19 cellular contexts compared by ENCODE assay signal in genomic region chr6:5112065-5112799, GRCh38. TPM values are rescaled to one million over a fixed set of nuclear protein-coding genes. Genes with fewer than 3 reads are reported as not detected.
DNase-seq lines count a peak whose midpoint lies in the region; ATAC-seq and TF ChIP-seq lines count a peak whose summit lies in the region.
"Had no signal": no experiment of that assay in that cellular context is flagged by ENCODE, and none has a peak within 500 bp of the region (broad histone marks: within the 10 kb centered on the region; RNA-seq: fewer than 3 reads in every experiment).

No MANE protein-coding gene starts in this region.

- no peaks in the 10 kb centered on the region for H3K27me3 Mint-ChIP-seq in activated CD4-positive, alpha-beta T cell treated with anti-CD3 and anti-CD28 coated beads for 36 hours
- H3K27me3 Mint-ChIP-seq in osteocyte (ENCODE audit: unreplicated experiment) = no peaks in the 10 kb centered on the region
- H3K27me3 Mint-ChIP-seq: activated naive CD8-positive, alpha-beta T cell treated with anti-CD3 and anti-CD28 coated beads, Interleukin-2, amount 50 U/mL, for 24 hours had no signal

- POLR2A ChIA-PET in activated CD4-positive, alpha-beta T cell treated with anti-CD3 and anti-CD28 coated beads for 36 hours (lab: Charles Lee) = no interaction called here

- H3K4me3 ChIP-seq in BLaER1 (no peak overlapping the region), MG63 (no peak overlapping the region), mesodermal cell (ENCODE audit: extremely low read depth, insufficient read depth, low read length, poor library complexity, severe bottlenecking) (no peak overlapping the region), gastrocnemius medialis (no peak overlapping the region)
- H3K4me3 ChIP-seq: lung had no signal

- H3K9me3 ChIP-seq in BLaER1 = no peaks in the 10 kb centered on the region
- no peaks in the 10 kb centered on the region for H3K9me3 ChIP-seq in MG63
- H3K9me3 ChIP-seq in mesodermal cell (ENCODE audit: control insufficient read depth, low read length) = no peaks in the 10 kb centered on the region
- H3K9me3 ChIP-seq in gastrocnemius medialis = no peaks in the 10 kb centered on the region

- peak overlapping the region; percentile 53 for H3K4me2 ChIP-seq in BLaER1

- H3K27ac ChIP-seq in BLaER1 = no peak overlapping the region
- peak overlapping the region; percentile 29 for H3K27ac ChIP-seq in mesodermal cell (ENCODE audit: low read depth, low read length, severe bottlenecking)
- H3K27ac ChIP-seq in gastrocnemius medialis = no peak overlapping the region
- H3K27ac ChIP-seq: parathyroid adenoma, WERI-Rb-1 had no signal

- no peak overlapping the region for H3K27ac Mint-ChIP-seq in activated CD4-positive, alpha-beta T cell treated with anti-CD3 and anti-CD28 coated beads for 36 hours
- no peak overlapping the region for H3K27ac Mint-ChIP-seq in osteocyte (ENCODE audit: unreplicated experiment)
- H3K27ac Mint-ChIP-seq: activated naive CD8-positive, alpha-beta T cell treated with anti-CD3 and anti-CD28 coated beads, Interleukin-2, amount 50 U/mL, for 24 hours had no signal

- H3K36me3 ChIP-seq in BLaER1 (peaks cover 62% of the 10 kb centered on the region), MG63 (no peaks in the 10 kb centered on the region), mesodermal cell (ENCODE audit: control insufficient read depth, insufficient read depth, low read length) (peaks cover 6% of the 10 kb centered on the region), gastrocnemius medialis (no peaks in the 10 kb centered on the region)

- no peaks in the 10 kb centered on the region for H3K9me3 Mint-ChIP-seq in activated CD4-positive, alpha-beta T cell treated with anti-CD3 and anti-CD28 coated beads for 36 hours (ENCODE audit: low read depth)
- H3K9me3 Mint-ChIP-seq in osteocyte (ENCODE audit: unreplicated experiment) = no peaks in the 10 kb centered on the region
- H3K9me3 Mint-ChIP-seq: activated naive CD8-positive, alpha-beta T cell treated with anti-CD3 and anti-CD28 coated beads, Interleukin-2, amount 50 U/mL, for 24 hours had no signal

- intact Hi-C loops in activated CD4-positive, alpha-beta T cell treated with anti-CD3 and anti-CD28 coated beads for 36 hours (cut with DNase I, micrococcal nuclease) = no loop called here
- intact Hi-C loops in gastrocnemius medialis (cut with DNase I; ENCODE audit: low total_unique reads) = no loop called here

- CTCF ChIA-PET in activated CD4-positive, alpha-beta T cell treated with anti-CD3 and anti-CD28 coated beads for 36 hours (lab: Charles Lee) = interaction anchor here (0.8 kb wide), 1 partner anchor 631 kb away, joined by 3 read pairs; no protein-coding TSS in a partner anchor

- peaks cover 51% of the 10 kb centered on the region for H4K20me1 ChIP-seq in BLaER1

- no peak overlapping the region for H3K9ac ChIP-seq in BLaER1
- H3K9ac ChIP-seq: parathyroid adenoma had no signal

- TF ChIP-seq CTCF in gastrocnemius medialis (IDR thresholded peaks at IDR 0.05 in 4 of 5, conservative IDR thresholded peaks at IDR 0.05 in 1 of 5) (no peak), osteocyte (IDR thresholded peaks at IDR 0.05) (no peak)

- no peaks in the 10 kb centered on the region for H3K4me1 Mint-ChIP-seq in activated CD4-positive, alpha-beta T cell treated with anti-CD3 and anti-CD28 coated beads for 36 hours
- H3K4me1 Mint-ChIP-seq in osteocyte (ENCODE audit: unreplicated experiment) = peaks cover 4% of the 10 kb centered on the region
- H3K4me1 Mint-ChIP-seq: activated naive CD8-positive, alpha-beta T cell treated with anti-CD3 and anti-CD28 coated beads, Interleukin-2, amount 50 U/mL, for 24 hours had no signal

- no peaks in the 10 kb centered on the region for H3K27me3 ChIP-seq in BLaER1
- H3K27me3 ChIP-seq in MG63 = no peaks in the 10 kb centered on the region
- H3K27me3 ChIP-seq in gastrocnemius medialis = no peaks in the 10 kb centered on the region

- peaks cover 2% of the 10 kb centered on the region for H3K36me3 Mint-ChIP-seq in activated CD4-positive, alpha-beta T cell treated with anti-CD3 and anti-CD28 coated beads for 36 hours (ENCODE audit: low read depth)
- H3K36me3 Mint-ChIP-seq in osteocyte (ENCODE audit: unreplicated experiment) = peaks cover 2% of the 10 kb centered on the region

- no peak for ATAC-seq in activated CD4-positive, alpha-beta T cell treated with anti-CD3 and anti-CD28 coated beads for 36 hours
- no peak for ATAC-seq in gastrocnemius medialis
- ATAC-seq: activated naive CD8-positive, alpha-beta T cell treated with anti-CD3 and anti-CD28 coated beads, Interleukin-2, amount 50 U/mL, for 24 hours had no signal

- H3K4me1 ChIP-seq in BLaER1 = peaks cover 25% of the 10 kb centered on the region
- peaks cover 15% of the 10 kb centered on the region for H3K4me1 ChIP-seq in mesodermal cell (ENCODE audit: control insufficient read depth, insufficient read depth, low read length, poor library complexity, severe bottlenecking)
- H3K4me1 ChIP-seq in gastrocnemius medialis = peaks cover 5 to 14% of the 10 kb centered on the region in 2 donors
- H3K4me1 ChIP-seq: parathyroid adenoma had no signal

- no peak for TF ChIP-seq POLR2A in gastrocnemius medialis (IDR thresholded peaks at IDR 0.05)

- WGBS in mesodermal cell (ENCODE audit: insufficient coverage in 2 of 2), 2 experiments = 81 to 93% methylated on average over 10 to 17 of the region's 17 CpGs

- DNase-seq in MG63 = peak; percentile 34
- DNase-seq in dedifferentiated amniotic fluid mesenchymal stem cell (ENCODE audit: extremely low spot score) = peak; percentile 53
- DNase-seq in globus pallidus (ENCODE audit: low spot score) = no peak
- no peak for DNase-seq in activated CD4-positive, alpha-beta T cell treated with anti-CD3 and anti-CD28 coated beads for 36 hours
- no peak for DNase-seq in gastrocnemius medialis
- DNase-seq in osteocyte (ENCODE audit: extremely low spot score, unreplicated experiment) = no peak
- DNase-seq: activated naive CD8-positive, alpha-beta T cell treated with anti-CD3 and anti-CD28 coated beads, Interleukin-2, amount 50 U/mL, for 24 hours; effector CD8-positive, alpha-beta T cell; hippocampal formation; NCI-H526; SIG-M5; stimulated activated CD4-positive, alpha-beta T cell treated with anti-CD3 and anti-CD28 coated beads, Interleukin-2, amount 100 ng/mL, for 48 hours; stimulated activated naive CD4-positive, alpha-beta T cell; WERI-Rb-1 had no signal

- no peak overlapping the region for H3K4me3 Mint-ChIP-seq in activated CD4-positive, alpha-beta T cell treated with anti-CD3 and anti-CD28 coated beads for 36 hours
- no peak overlapping the region for H3K4me3 Mint-ChIP-seq in osteocyte (ENCODE audit: unreplicated experiment)
- H3K4me3 Mint-ChIP-seq: activated naive CD8-positive, alpha-beta T cell treated with anti-CD3 and anti-CD28 coated beads, Interleukin-2, amount 50 U/mL, for 24 hours; CD14-positive monocyte had no signal

- in situ Hi-C loops in gastrocnemius medialis (cut with MboI; ENCODE audit: low sequenced_read_pairs in 4 of 4) = no loop called here

RNA-seq across cellular contexts. Expression of gene PPP1R3G, which starts 27.1 kb away (rescaled TPM):
- total RNA-seq in MG63 (2014; rRNA removed; shearing (Covaris generic); ENCODE audit: low replicate concordance) = 0.16 TPM in 1 of 2 replicates, not detected in the other
- 0.11 TPM for polyA plus RNA-seq in mesodermal cell (2013, experiment 1 of 2)
- polyA plus RNA-seq in mesodermal cell (2013, experiment 2 of 2) = 0.25 TPM
- under 1 TPM; 0.09 to 0.11 TPM for total RNA-seq in activated CD4-positive, alpha-beta T cell treated with anti-CD3 and anti-CD28 coated beads for 36 hours
- 1 to 10 TPM in 1 of 4 donors, under 1 TPM in 2, not detected in 1; 0.10 to 1.1 (median 0.49) TPM for total RNA-seq in gastrocnemius medialis
- total RNA-seq in osteocyte = 0.29 and 0.40 TPM in 2 replicates

Comparison
In these comparisons a context has a peak if more than half of its experiments do, and no peak if none do; other contexts are left out.
1. DNase-seq: peak in MG63 (single experiment) and dedifferentiated amniotic fluid mesenchymal stem cell (single experiment); none in globus pallidus (single experiment), activated CD4-positive, alpha-beta T cell treated with anti-CD3 and anti-CD28 coated beads for 36 hours (single experiment), gastrocnemius medialis (0 of 2) and osteocyte (single experiment).